Comparison of ENCODE assay signal across 21 cellular contexts in the genomic region with DNA sequence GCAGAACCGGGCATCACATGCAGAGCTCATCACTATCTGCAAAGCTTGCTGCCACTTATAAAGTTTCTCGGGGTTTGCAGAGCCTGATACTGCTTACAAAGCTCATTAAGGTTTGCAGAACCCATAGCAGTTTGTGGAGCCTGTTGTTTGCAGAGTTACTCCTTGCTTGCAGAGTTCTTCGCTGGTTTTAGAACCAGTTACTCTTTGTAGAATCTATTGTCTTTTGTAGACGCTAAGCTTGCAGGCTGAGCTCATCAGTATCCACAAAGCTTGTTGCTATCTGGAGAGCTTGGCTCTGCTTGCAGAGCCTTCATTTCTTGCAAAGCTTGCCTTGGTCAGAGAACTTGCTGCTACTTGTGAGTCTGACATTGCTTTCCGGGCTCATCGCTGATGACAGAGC.
DNase-seq lines count a peak whose midpoint lies in the region; ATAC-seq lines count a peak whose summit lies in the region.
"Had no signal": no experiment of that assay in that cellular context is flagged by ENCODE, and none has a peak within 500 bp of the region (broad histone marks: within the 10 kb centered on the region; RNA-seq: fewer than 3 reads in every experiment).

No MANE protein-coding gene starts in this region.

- DNase-seq in caudate nucleus (lab: John Stamatoyannopoulos, UW) (peak in 14 of 61 donors; percentile 11 to 82 (median 25)), neuronal stem cell (ENCODE audit: low spot score) (no peak), putamen (ENCODE audit: low spot score) (peak; percentile 70)
- DNase-seq in stimulated activated CD4-positive, alpha-beta T cell treated with anti-CD3 and anti-CD28 coated beads, Interleukin-4, amount 100 ng/mL, for 1 hour = no peak
- DNase-seq: AML-193; CD4-positive, alpha-beta T cell; CD8-positive, alpha-beta T cell; COR-L47; DMS 273 treated with DMSO at 0.1 percent for 48 hours; DMS153; DMS53; DMS79; DND-41; EL; GDM1 had no signal

- ATAC-seq in HG03571 (IDR thresholded peaks at IDR 0.05; ENCODE audit: unreplicated experiment) = no peak
- ATAC-seq: A549; CD8-positive, alpha-beta T cell; GM12878 had no signal

- peak overlapping the region; percentile 18 for H2BK12ac ChIP-seq in neuronal stem cell (ENCODE audit: low read length)

- H3K18ac ChIP-seq in neuronal stem cell (ENCODE audit: low read length) = peak overlapping the region; percentile 32

- no peak overlapping the region for H2BK120ac ChIP-seq in neuronal stem cell (ENCODE audit: low read depth, low read length)

- no peak overlapping the region for H3K14ac ChIP-seq in neuronal stem cell (ENCODE audit: low read length)

- no peaks in the 10 kb centered on the region for H3K36me3 ChIP-seq in neuronal stem cell (replicated peaks in 1 of 2; ENCODE audit: control insufficient read depth in 2 of 2, insufficient read depth in 2 of 2, low read length in 2 of 2)
- H3K36me3 ChIP-seq: BLaER1 treated with 17β-estradiol and CSF1 and Interleukin-3, amounts not matched to agents 10 nM and 100 nM had no signal

- H3K4me3 ChIP-seq in neuronal stem cell (ENCODE audit: low read length in 2 of 2) = no peak overlapping the region
- H3K4me3 ChIP-seq: A549; BLaER1 treated with 17β-estradiol and CSF1 and Interleukin-3, amounts not matched to agents 10 nM and 100 nM; GM12878 had no signal

- no peak overlapping the region for H3K4me2 ChIP-seq in neuronal stem cell (ENCODE audit: insufficient read depth, low read length, poor library complexity, severe bottlenecking)
- H3K4me2 ChIP-seq: A549; BLaER1 treated with 17β-estradiol and CSF1 and Interleukin-3, amounts not matched to agents 10 nM and 100 nM had no signal

- no peak overlapping the region for H2BK5ac ChIP-seq in neuronal stem cell (ENCODE audit: low read length)

- H3K27ac ChIP-seq in caudate nucleus (ENCODE audit: low read depth, low read length) (peak overlapping the region; percentile 74), neuronal stem cell (replicated peaks; ENCODE audit: low read length) (no peak overlapping the region)
- H3K27ac ChIP-seq: 22Rv1; A549; BLaER1 treated with 17β-estradiol and CSF1 and Interleukin-3, amounts not matched to agents 10 nM and 100 nM; C4-2B had no signal

- H3K23ac ChIP-seq in neuronal stem cell (ENCODE audit: low read depth, low read length, poor library complexity) = no peak overlapping the region

- no peaks in the 10 kb centered on the region for H3K79me1 ChIP-seq in neuronal stem cell (ENCODE audit: low read depth, low read length)

- no peak overlapping the region for H4K8ac ChIP-seq in neuronal stem cell (ENCODE audit: low read depth, low read length)

- H3K9me3 ChIP-seq in neuronal stem cell (replicated peaks in 1 of 2; ENCODE audit: control insufficient read depth in 2 of 2, insufficient read depth in 1 of 2, low read depth in 1 of 2, low read length in 2 of 2) = no peaks in the 10 kb centered on the region
- H3K9me3 ChIP-seq: A549; BLaER1 treated with 17β-estradiol and CSF1 and Interleukin-3, amounts not matched to agents 10 nM and 100 nM had no signal

- H2BK15ac ChIP-seq in neuronal stem cell (ENCODE audit: low read length) = no peak overlapping the region

- H2AFZ ChIP-seq in neuronal stem cell (ENCODE audit: low read length) = no peak overlapping the region

- no peak overlapping the region for H4K91ac ChIP-seq in neuronal stem cell (ENCODE audit: low read depth, low read length, poor library complexity)

- no peak overlapping the region for H3K9ac ChIP-seq in neuronal stem cell (ENCODE audit: low read depth, low read length, poor library complexity)
- H3K9ac ChIP-seq: BLaER1 treated with 17β-estradiol and CSF1 and Interleukin-3, amounts not matched to agents 10 nM and 100 nM had no signal

- WGBS in neuronal stem cell (ENCODE audit: extremely low coverage in 2 of 2, insufficient read length in 2 of 2, insufficient replicate concordance in 1 of 2), 2 donors = no CpG with 5 or more reads among the region's 6 CpGs

- H3K4me1 ChIP-seq in neuronal stem cell (ENCODE audit: control insufficient read depth in 2 of 2, insufficient read depth in 1 of 2, low read depth in 1 of 2, low read length in 2 of 2) = peaks cover 0 to 24% of the 10 kb centered on the region in 2 donors
- H3K4me1 ChIP-seq: A549; BLaER1 treated with 17β-estradiol and CSF1 and Interleukin-3, amounts not matched to agents 10 nM and 100 nM had no signal

- H3K4ac ChIP-seq in neuronal stem cell (ENCODE audit: low read length) = no peak overlapping the region

- H2AK5ac ChIP-seq in neuronal stem cell (ENCODE audit: low read depth, low read length) = no peak overlapping the region

- H3K27me3 ChIP-seq in neuronal stem cell (ENCODE audit: control insufficient read depth in 3 of 3, insufficient read depth in 3 of 3, low read depth in 1 of 3, low read length in 3 of 3) = no peaks in the 10 kb centered on the region
- H3K27me3 ChIP-seq: BLaER1 treated with 17β-estradiol and CSF1 and Interleukin-3, amounts not matched to agents 10 nM and 100 nM had no signal
